In genomic region chr12:105507311-105508035, GRCh38 we compare ENCODE assay signal across 16 cellular contexts.
DNase-seq lines count a peak whose midpoint lies in the region; ATAC-seq, FAIRE-seq and TF ChIP-seq lines count a peak whose summit lies in the region.
"Had no signal": no experiment of that assay in that cellular context is flagged by ENCODE, and none has a peak within 500 bp of the region (broad histone marks: within the 10 kb centered on the region; RNA-seq: fewer than 3 reads in every experiment).

No MANE protein-coding gene starts in this region.

- peak overlapping the region in 1 of 3 experiments; percentile 26 for H3K4me3 Mint-ChIP-seq in nephron
- H3K4me3 Mint-ChIP-seq: CD8-positive, alpha-beta T cell had no signal

- FAIRE-seq in endothelial cell of umbilical vein (lab: Jason Lieb, UNC), result peak; percentile 12
- FAIRE-seq: HepG2 had no signal

- no peaks in the 10 kb centered on the region for H4K20me1 ChIP-seq in endothelial cell of umbilical vein (replicated peaks; ENCODE audit: control insufficient read depth, extremely low read depth, insufficient read depth, low read length)

- H3K27me3 ChIP-seq in endothelial cell of umbilical vein (ENCODE audit: control insufficient read depth in 2 of 2, insufficient read depth in 2 of 2, low read length in 2 of 2), result no peaks in the 10 kb centered on the region

- peak overlapping the region; percentile 10 for H3K27ac ChIP-seq in endothelial cell of umbilical vein (ENCODE audit: insufficient read depth, low read depth, low read length)
- H3K27ac ChIP-seq: PC-9 had no signal

- peak; percentile 60 for DNase-seq in amniotic epithelial cell (ENCODE audit: low read depth)
- DNase-seq in endothelial cell of umbilical vein (ENCODE audit: low read depth, low spot score), result peak; percentile 60
- peak; percentile 44 for DNase-seq in smooth muscle cell of the brain vasculature (ENCODE audit: low read depth, low spot score)
- no peak for DNase-seq in SW 1271 (lab: John Stamatoyannopoulos, UW)
- DNase-seq in AG20443 (ENCODE audit: low spot score), result no peak
- no peak for DNase-seq in activated T-cell treated with anti-CD3 and anti-CD28 coated beads for 4 hours
- DNase-seq: CD8-positive, alpha-beta T cell; H7; MM.1S; NCI-H1105; NCI-H1694 treated with DMSO at 0.1 percent for 48 hours; NCI-H748 treated with DMSO at 0.1 percent for 48 hours; PC-9 had no signal

- TF ChIP-seq CTCF in endothelial cell of umbilical vein (IDR thresholded peaks at IDR 0.05; ENCODE audit: extremely low read depth in 1 of 2, insufficient read depth in 1 of 2, low read depth in 1 of 2, low read length in 2 of 2) (no peak), nephron (IDR thresholded peaks at IDR 0.05; ENCODE audit: unreplicated experiment in 3 of 3) (no peak)

- no peaks in the 10 kb centered on the region for H3K9me3 Mint-ChIP-seq in nephron
- H3K9me3 Mint-ChIP-seq: CD8-positive, alpha-beta T cell had no signal

- peaks cover 14% of the 10 kb centered on the region for H3K4me1 ChIP-seq in endothelial cell of umbilical vein (ENCODE audit: control insufficient read depth, extremely low read depth, insufficient read depth, low read length)

- intact Hi-C loops in endothelial cell of umbilical vein (cut with micrococcal nuclease), result loop anchor here (2.0 kb wide), 1 partner anchor 87 kb away; no protein-coding TSS in a partner anchor

- TF ChIP-seq POLR2A in endothelial cell of umbilical vein (IDR thresholded peaks at IDR 0.05; ENCODE audit: low read depth, low read length), result no peak

- H3K27me3 Mint-ChIP-seq in nephron (ENCODE audit: low read depth), result peaks cover 8% of the 10 kb centered on the region

- peak overlapping the region; percentile 31 to 75 (median 36) for H3K27ac Mint-ChIP-seq in nephron
- H3K27ac Mint-ChIP-seq: CD8-positive, alpha-beta T cell had no signal

- dilution Hi-C loops in endothelial cell of umbilical vein (cut with MboI; ENCODE audit: extremely low pct_ligation_motif_present, low sequenced_read_pairs), result no loop called here

- no peak overlapping the region for H3K9ac ChIP-seq in endothelial cell of umbilical vein (replicated peaks; ENCODE audit: extremely low read depth, insufficient read depth, low read length)

- H3K9me1 ChIP-seq in endothelial cell of umbilical vein (replicated peaks; ENCODE audit: control insufficient read depth, extremely low read depth, insufficient read depth, low read length), result no peaks in the 10 kb centered on the region

- H3K9me3 ChIP-seq in endothelial cell of umbilical vein (replicated peaks; ENCODE audit: control insufficient read depth, insufficient read depth, low read length), result no peaks in the 10 kb centered on the region

- H3K4me3 ChIP-seq in endothelial cell of umbilical vein (replicated peaks in 1 of 3; ENCODE audit: insufficient read depth in 1 of 3, low read depth in 1 of 3, low read length in 3 of 3), result no peak overlapping the region
- H3K4me3 ChIP-seq: PC-9 had no signal

- H3K79me2 ChIP-seq in endothelial cell of umbilical vein (ENCODE audit: control insufficient read depth, insufficient read depth, low read length), result peaks cover 63% of the 10 kb centered on the region

- H2AFZ ChIP-seq in endothelial cell of umbilical vein (ENCODE audit: low read depth, low read length), result no peak overlapping the region
- H2AFZ ChIP-seq: PC-9 had no signal

- no TSS peak for BruUV-seq in endothelial cell of umbilical vein (replicated peaks; lab: Mats Ljungman, UMichigan)

- CTCF ChIA-PET in endothelial cell of umbilical vein (lab: Charles Lee), result no interaction called here

- no peak for ATAC-seq in GM18520 (IDR thresholded peaks at IDR 0.05; ENCODE audit: unreplicated experiment)
- ATAC-seq: CD8-positive, alpha-beta T cell; HepG2 had no signal

- H3K36me3 Mint-ChIP-seq in nephron (ENCODE audit: low read depth), result no peaks in the 10 kb centered on the region
- H3K36me3 Mint-ChIP-seq: CD8-positive, alpha-beta T cell had no signal

- peaks cover 22% of the 10 kb centered on the region for H3K4me1 Mint-ChIP-seq in nephron

- no peak overlapping the region for H3K4me2 ChIP-seq in endothelial cell of umbilical vein (ENCODE audit: insufficient read depth, low read length)
- H3K4me2 ChIP-seq: PC-9 had no signal

- peaks cover 14 to 16% of the 10 kb centered on the region in 2 experiments for H3K36me3 ChIP-seq in endothelial cell of umbilical vein (ENCODE audit: control insufficient read depth in 2 of 2, extremely low read depth in 1 of 2, insufficient read depth in 2 of 2, low read length in 2 of 2)

- POLR2A ChIA-PET in endothelial cell of umbilical vein (lab: Charles Lee), result no interaction called here

TF ChIP-seq in endothelial cell of umbilical vein, 7 proteins besides CTCF, POLR2A, EP300 and RAD21:
- TF ChIP-seq MAX (IDR thresholded peaks at IDR 0.05; ENCODE audit: insufficient read depth, insufficient read length) (no peak), GATA2 (IDR thresholded peaks at IDR 0.05; ENCODE audit: insufficient read depth, insufficient read length, low read depth, low read length) (no peak), JUN (IDR thresholded peaks at IDR 0.05; ENCODE audit: borderline replicate concordance, insufficient read depth, insufficient read length, low read depth) (no peak), MYC (IDR thresholded peaks at IDR 0.05; ENCODE audit: low read depth, low read length) (no peak), POLR2AphosphoS5 (IDR thresholded peaks at IDR 0.05; ENCODE audit: insufficient read depth, low read depth, low read length) (no peak), EZH2 (IDR thresholded peaks at IDR 0.05; ENCODE audit: borderline replicate concordance, low read depth, low read length, severe bottlenecking) (no peak), FOS (IDR thresholded peaks at IDR 0.05; ENCODE audit: borderline replicate concordance, insufficient read depth, low read length) (no peak)

Comparison
In these comparisons a context has a peak if more than half of its experiments do, and no peak if none do; other contexts are left out.
1. DNase-seq: peak in amniotic epithelial cell (single experiment), endothelial cell of umbilical vein (single experiment) and smooth muscle cell of the brain vasculature (single experiment); none in SW 1271 (0 of 2), AG20443 (single experiment) and activated T-cell treated with anti-CD3 and anti-CD28 coated beads for 4 hours (single experiment).